ENCODE assay signal across 1 cellular context in genomic region chr5:177094224-177095087, GRCh38.
TF ChIP-seq lines count a peak whose summit lies in the region.

No MANE protein-coding gene starts in this region.

TF ChIP-seq in liver, 16 proteins besides CTCF, POLR2A, EP300 and RAD21 (continued from another document):
- no peak for TF ChIP-seq GABPA (IDR thresholded peaks at IDR 0.05 in 1 of 2, conservative IDR thresholded peaks at IDR 0.05 in 1 of 2)
